Comparison of ENCODE assay signal across 8 cellular contexts in the genomic region with DNA sequence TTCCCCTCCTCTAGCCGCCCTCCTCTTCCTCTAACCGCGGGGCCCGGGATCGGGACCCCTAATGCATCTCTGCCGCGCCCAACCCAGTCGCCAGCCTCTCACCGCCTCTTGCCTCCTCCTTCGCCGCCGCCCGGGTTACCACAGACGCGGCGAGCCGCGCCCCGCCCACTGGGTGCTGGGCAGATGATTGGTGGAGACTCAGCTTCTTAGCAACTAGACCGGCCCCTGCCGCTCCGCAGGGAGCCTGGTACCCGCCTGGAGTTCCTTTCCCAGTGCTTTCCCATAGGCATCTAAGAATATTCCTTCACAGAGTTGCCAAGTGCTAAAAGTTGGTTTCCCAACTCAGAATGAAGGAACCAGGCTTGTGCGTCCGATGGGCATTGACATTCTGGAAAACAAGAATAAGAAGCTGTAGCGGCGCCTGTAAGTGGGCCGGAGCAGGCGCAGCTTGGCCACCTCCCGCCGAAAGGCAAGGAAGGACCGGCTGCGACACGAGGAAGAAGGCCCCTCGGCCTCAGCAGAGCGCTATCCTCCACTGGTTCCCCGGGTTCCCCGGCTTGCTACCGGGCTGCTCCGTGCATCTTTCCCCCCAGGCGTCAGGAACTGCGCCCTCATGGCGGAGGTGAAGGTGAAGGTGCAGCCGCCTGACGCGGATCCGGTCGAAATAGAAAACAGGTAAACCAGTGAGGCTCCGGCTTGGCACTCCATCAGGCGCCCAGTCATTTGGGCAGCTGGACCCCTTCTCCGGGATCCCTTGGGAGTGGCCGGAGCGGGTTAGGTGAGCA. TPM values are rescaled to one million over a fixed set of nuclear protein-coding genes. Genes with fewer than 3 reads are reported as not detected.
DNase-seq lines count a peak whose midpoint lies in the region; ATAC-seq and TF ChIP-seq lines count a peak whose summit lies in the region.

A gene (minus strand): TSS at position 137 of the 785 bp plus-strand sequence. CDS start 1,672 bp downstream, outside the sequence.
A gene with protein sequence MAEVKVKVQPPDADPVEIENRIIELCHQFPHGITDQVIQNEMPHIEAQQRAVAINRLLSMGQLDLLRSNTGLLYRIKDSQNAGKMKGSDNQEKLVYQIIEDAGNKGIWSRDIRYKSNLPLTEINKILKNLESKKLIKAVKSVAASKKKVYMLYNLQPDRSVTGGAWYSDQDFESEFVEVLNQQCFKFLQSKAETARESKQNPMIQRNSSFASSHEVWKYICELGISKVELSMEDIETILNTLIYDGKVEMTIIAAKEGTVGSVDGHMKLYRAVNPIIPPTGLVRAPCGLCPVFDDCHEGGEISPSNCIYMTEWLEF (plus strand): TSS at position 497 of the 785 bp plus-strand sequence. CDS start 117 bp downstream, at position 614.

- peak; percentile 97 for ATAC-seq in GM19395 (IDR thresholded peaks at IDR 0.05; ENCODE audit: unreplicated experiment)
- peak; percentile 96 for ATAC-seq in HG03558 (IDR thresholded peaks at IDR 0.05; ENCODE audit: extremely low read depth, unreplicated experiment)
- peak; percentile 99 for ATAC-seq in left lobe of liver

- H3K9me3 Mint-ChIP-seq in CD14-positive monocyte, result no peaks in the 10 kb centered on the region
- no peaks in the 10 kb centered on the region for H3K9me3 Mint-ChIP-seq in dendritic cell treated with granulocyte-macrophage colony-stimulating factor and Interleukin-4, amounts not matched to agents 40 ng/mL and 50 ng/mL, for 4 days

- intact Hi-C loops in CD14-positive monocyte (cut with micrococcal nuclease), result loop anchor here (2.0 to 10.0 kb wide), 4 partner anchors 40 to 182 kb away; a partner anchor contains a TSS
- intact Hi-C loops in dendritic cell treated with granulocyte-macrophage colony-stimulating factor and Interleukin-4, amounts not matched to agents 40 ng/mL and 50 ng/mL, for 4 days (cut with micrococcal nuclease), result loop anchor here (1.0 to 5.0 kb wide), 6 partner anchors 30 to 180 kb away; a partner anchor contains a TSS

- peak within 1 kb of the TSS; percentile 93 to 99 (median 97) for H3K27ac Mint-ChIP-seq in CD14-positive monocyte
- peak within 1 kb of the TSS; percentile 90 for H3K27ac Mint-ChIP-seq in dendritic cell treated with granulocyte-macrophage colony-stimulating factor and Interleukin-4, amounts not matched to agents 40 ng/mL and 50 ng/mL, for 4 days

- DNase-seq in CD14-positive monocyte (ENCODE audit: low spot score) (peak; percentile 88), NCI-H748 (lab: John Stamatoyannopoulos, UW; ENCODE audit: unreplicated experiment) (peak; percentile 100), left lobe of liver (ENCODE audit: low spot score) (peak; percentile 97)
- DNase-seq in activated CD4-positive, alpha-beta T cell treated with anti-CD3 and anti-CD28 coated beads, Interleukin-2, amount 50 U/mL, for 24 hours (ENCODE audit: low read depth in 1 of 2, low spot score in 1 of 2), result peak; percentile 83 to 86
- peak; percentile 94 to 95 for DNase-seq in stimulated activated CD4-positive, alpha-beta T cell treated with anti-CD3 and anti-CD28 coated beads, Interleukin-2, amount 100 ng/mL, for 24 hours

- peaks cover 16 to 17% of the 10 kb centered on the region in 2 donors for H3K36me3 Mint-ChIP-seq in CD14-positive monocyte
- H3K36me3 Mint-ChIP-seq in dendritic cell treated with granulocyte-macrophage colony-stimulating factor and Interleukin-4, amounts not matched to agents 40 ng/mL and 50 ng/mL, for 4 days (ENCODE audit: low read depth), result peaks cover 37% of the 10 kb centered on the region

- TF ChIP-seq CTCF in CD14-positive monocyte (IDR thresholded peaks at IDR 0.05), result no peak

- peaks cover 0 to 2% (median 0%) of the 10 kb centered on the region in 3 donors for H3K27me3 Mint-ChIP-seq in CD14-positive monocyte (ENCODE audit: low read depth in 3 of 3)
- no peaks in the 10 kb centered on the region for H3K27me3 Mint-ChIP-seq in dendritic cell treated with granulocyte-macrophage colony-stimulating factor and Interleukin-4, amounts not matched to agents 40 ng/mL and 50 ng/mL, for 4 days

- H3K4me3 Mint-ChIP-seq in CD14-positive monocyte, result peak within 1 kb of the TSS; percentile 97 to 98
- H3K4me3 Mint-ChIP-seq in dendritic cell treated with granulocyte-macrophage colony-stimulating factor and Interleukin-4, amounts not matched to agents 40 ng/mL and 50 ng/mL, for 4 days, result peak within 1 kb of the TSS; percentile 86

- peaks cover 15% of the 10 kb centered on the region for H3K4me1 Mint-ChIP-seq in CD14-positive monocyte
- H3K4me1 Mint-ChIP-seq in dendritic cell treated with granulocyte-macrophage colony-stimulating factor and Interleukin-4, amounts not matched to agents 40 ng/mL and 50 ng/mL, for 4 days (ENCODE audit: low read depth), result peaks cover 17% of the 10 kb centered on the region

RNA-seq across cellular contexts. Expression of the first gene that starts in this region (rescaled TPM):
- under 1 TPM; 0.17 to 0.69 TPM for polyA plus RNA-seq in CD14-positive monocyte
- 0.55 TPM for total RNA-seq in left lobe of liver

RNA-seq across cellular contexts. Expression of the second gene that starts in this region (rescaled TPM):
- polyA plus RNA-seq in CD14-positive monocyte, result 1 to 10 TPM; 4.8 to 6.7 TPM
- total RNA-seq in left lobe of liver, result 3.1 TPM

Comparison
In these comparisons a context has a peak if more than half of its experiments do, and no peak if none do; other contexts are left out.
1. Peak in every context shown above with its lines: DNase-seq and ATAC-seq.